ENCODE assay signal across 1 cellular context in the genomic region with DNA sequence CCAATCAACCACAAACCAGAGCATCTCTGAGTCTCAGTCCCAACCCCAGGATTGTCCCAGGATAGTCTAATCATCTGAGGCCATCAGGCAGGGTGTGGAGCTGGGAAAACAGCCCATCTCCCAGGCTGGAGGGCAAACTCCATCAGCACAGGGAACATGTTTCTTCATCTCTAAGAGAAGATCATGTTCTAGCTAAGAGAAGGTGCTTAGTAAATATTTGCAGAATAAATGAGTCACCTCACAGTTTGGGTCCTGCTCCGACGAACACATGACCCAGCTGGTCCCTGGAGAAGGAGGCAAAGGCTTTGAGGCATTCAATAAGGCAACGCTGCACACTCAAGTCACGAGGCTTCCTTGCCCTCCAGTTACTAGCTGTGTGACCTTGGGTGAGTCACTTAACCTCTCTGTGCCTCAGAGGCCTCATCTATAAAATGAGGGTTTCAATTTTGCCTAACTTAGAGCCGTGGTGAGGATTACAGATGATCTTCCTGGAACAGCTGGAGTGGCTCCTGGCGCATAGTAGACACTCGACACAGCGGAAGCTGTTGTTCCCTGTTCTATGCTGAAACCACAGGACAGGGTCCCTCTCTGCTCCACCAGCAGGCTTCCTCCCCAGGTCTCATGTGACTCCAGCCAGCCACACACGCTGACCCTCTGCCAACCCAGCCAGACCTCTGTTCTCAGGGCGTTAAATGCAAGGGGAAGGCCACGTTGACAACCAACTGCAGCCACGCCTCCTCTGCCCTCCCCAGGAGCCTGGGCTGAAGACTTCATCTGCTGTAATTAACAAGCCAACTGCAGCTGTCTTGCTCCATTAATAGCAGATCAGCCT.
TF ChIP-seq lines count a peak whose summit lies in the region.

No MANE protein-coding gene starts in this region.

TF ChIP-seq in HepG2, 621 proteins besides CTCF, POLR2A, EP300 and RAD21 (continued from another document and continues in another):
- TF ChIP-seq, protein P1, sequence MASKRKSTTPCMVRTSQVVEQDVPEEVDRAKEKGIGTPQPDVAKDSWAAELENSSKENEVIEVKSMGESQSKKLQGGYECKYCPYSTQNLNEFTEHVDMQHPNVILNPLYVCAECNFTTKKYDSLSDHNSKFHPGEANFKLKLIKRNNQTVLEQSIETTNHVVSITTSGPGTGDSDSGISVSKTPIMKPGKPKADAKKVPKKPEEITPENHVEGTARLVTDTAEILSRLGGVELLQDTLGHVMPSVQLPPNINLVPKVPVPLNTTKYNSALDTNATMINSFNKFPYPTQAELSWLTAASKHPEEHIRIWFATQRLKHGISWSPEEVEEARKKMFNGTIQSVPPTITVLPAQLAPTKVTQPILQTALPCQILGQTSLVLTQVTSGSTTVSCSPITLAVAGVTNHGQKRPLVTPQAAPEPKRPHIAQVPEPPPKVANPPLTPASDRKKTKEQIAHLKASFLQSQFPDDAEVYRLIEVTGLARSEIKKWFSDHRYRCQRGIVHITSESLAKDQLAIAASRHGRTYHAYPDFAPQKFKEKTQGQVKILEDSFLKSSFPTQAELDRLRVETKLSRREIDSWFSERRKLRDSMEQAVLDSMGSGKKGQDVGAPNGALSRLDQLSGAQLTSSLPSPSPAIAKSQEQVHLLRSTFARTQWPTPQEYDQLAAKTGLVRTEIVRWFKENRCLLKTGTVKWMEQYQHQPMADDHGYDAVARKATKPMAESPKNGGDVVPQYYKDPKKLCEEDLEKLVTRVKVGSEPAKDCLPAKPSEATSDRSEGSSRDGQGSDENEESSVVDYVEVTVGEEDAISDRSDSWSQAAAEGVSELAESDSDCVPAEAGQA (IDR thresholded peaks at IDR 0.05; ENCODE audit: low read depth), result no peak
- TF ChIP-seq, protein P1 (CRISPR knock-in tag; IDR thresholded peaks at IDR 0.05; ENCODE audit: borderline replicate concordance), result no peak
- TF ChIP-seq ZNF607 (CRISPR knock-in tag; IDR thresholded peaks at IDR 0.05; ENCODE audit: borderline replicate concordance) (no peak), ZNF468 (CRISPR knock-in tag; IDR thresholded peaks at IDR 0.05) (no peak), SMARCC2 (IDR thresholded peaks at IDR 0.05) (no peak), SUZ12 (IDR thresholded peaks at IDR 0.05; ENCODE audit: low read depth, low read length) (no peak), HMG20A (CRISPR knock-in tag; IDR thresholded peaks at IDR 0.05; ENCODE audit: borderline replicate concordance) (peak; percentile 64; the same call in 1 of the 2 replicates), ZNF891 (CRISPR knock-in tag; IDR thresholded peaks at IDR 0.05) (no peak), SIN3B (IDR thresholded peaks at IDR 0.05; ENCODE audit: low read length) (no peak), ZNF773 (CRISPR knock-in tag; IDR thresholded peaks at IDR 0.05; ENCODE audit: borderline replicate concordance) (no peak), NFATC3 (CRISPR knock-in tag; IDR thresholded peaks at IDR 0.05) (no peak), NRL (CRISPR knock-in tag; IDR thresholded peaks at IDR 0.05; ENCODE audit: borderline replicate concordance) (no peak), FOXA1 (IDR thresholded peaks at IDR 0.05) (no peak), FOXA1 (CRISPR knock-in tag; IDR thresholded peaks at IDR 0.05) (peak; percentile 44; the same call in 1 of the 2 replicates), HOXA3 (CRISPR knock-in tag; IDR thresholded peaks at IDR 0.05) (no peak; the same call in 1 of the 2 replicates), ZNF768 (CRISPR knock-in tag; IDR thresholded peaks at IDR 0.05) (peak; percentile 97), ZBTB7A (CRISPR knock-in tag; IDR thresholded peaks at IDR 0.05) (no peak), SOX6 (IDR thresholded peaks at IDR 0.05) (no peak), SOX6 (CRISPR knock-in tag; IDR thresholded peaks at IDR 0.05) (peak; percentile 37; the same call in 1 of the 2 replicates), HOXA9 (CRISPR knock-in tag; IDR thresholded peaks at IDR 0.05; ENCODE audit: borderline replicate concordance) (no peak), SNAI1 (CRISPR knock-in tag; IDR thresholded peaks at IDR 0.05; ENCODE audit: borderline replicate concordance) (no peak), ZNF441 (CRISPR knock-in tag; IDR thresholded peaks at IDR 0.05; ENCODE audit: borderline replicate concordance) (no peak), JDP2 (CRISPR knock-in tag; IDR thresholded peaks at IDR 0.05; ENCODE audit: borderline replicate concordance) (no peak), REL (CRISPR knock-in tag; conservative IDR thresholded peaks at IDR 0.05) (no peak), BHLHE40 (IDR thresholded peaks at IDR 0.05; ENCODE audit: low read length) (peak; percentile 70), NFIB (CRISPR knock-in tag; IDR thresholded peaks at IDR 0.05; ENCODE audit: borderline replicate concordance) (no peak), ZNF644 (CRISPR knock-in tag; IDR thresholded peaks at IDR 0.05; ENCODE audit: low read depth) (peak; percentile 55; the same call in 1 of the 2 replicates), HNRNPK (IDR thresholded peaks at IDR 0.05; ENCODE audit: low read depth, low read length, poor library complexity, severe bottlenecking) (no peak), MTF1 (CRISPR knock-in tag; IDR thresholded peaks at IDR 0.05) (no peak), AGO2 (optimal IDR thresholded peaks at IDR 0.05; ENCODE audit: low read depth, low read length) (no peak), HNF4G (IDR thresholded peaks at IDR 0.05; ENCODE audit: borderline replicate concordance, low read depth, low read length) (no peak), HNF4G (CRISPR knock-in tag; IDR thresholded peaks at IDR 0.05; ENCODE audit: borderline replicate concordance, low read depth) (0 out of 2 replicates have a peak, but pooled peaks have one; percentile 12), ARNT (IDR thresholded peaks at IDR 0.05) (no peak)
- TF ChIP-seq, protein P2, sequence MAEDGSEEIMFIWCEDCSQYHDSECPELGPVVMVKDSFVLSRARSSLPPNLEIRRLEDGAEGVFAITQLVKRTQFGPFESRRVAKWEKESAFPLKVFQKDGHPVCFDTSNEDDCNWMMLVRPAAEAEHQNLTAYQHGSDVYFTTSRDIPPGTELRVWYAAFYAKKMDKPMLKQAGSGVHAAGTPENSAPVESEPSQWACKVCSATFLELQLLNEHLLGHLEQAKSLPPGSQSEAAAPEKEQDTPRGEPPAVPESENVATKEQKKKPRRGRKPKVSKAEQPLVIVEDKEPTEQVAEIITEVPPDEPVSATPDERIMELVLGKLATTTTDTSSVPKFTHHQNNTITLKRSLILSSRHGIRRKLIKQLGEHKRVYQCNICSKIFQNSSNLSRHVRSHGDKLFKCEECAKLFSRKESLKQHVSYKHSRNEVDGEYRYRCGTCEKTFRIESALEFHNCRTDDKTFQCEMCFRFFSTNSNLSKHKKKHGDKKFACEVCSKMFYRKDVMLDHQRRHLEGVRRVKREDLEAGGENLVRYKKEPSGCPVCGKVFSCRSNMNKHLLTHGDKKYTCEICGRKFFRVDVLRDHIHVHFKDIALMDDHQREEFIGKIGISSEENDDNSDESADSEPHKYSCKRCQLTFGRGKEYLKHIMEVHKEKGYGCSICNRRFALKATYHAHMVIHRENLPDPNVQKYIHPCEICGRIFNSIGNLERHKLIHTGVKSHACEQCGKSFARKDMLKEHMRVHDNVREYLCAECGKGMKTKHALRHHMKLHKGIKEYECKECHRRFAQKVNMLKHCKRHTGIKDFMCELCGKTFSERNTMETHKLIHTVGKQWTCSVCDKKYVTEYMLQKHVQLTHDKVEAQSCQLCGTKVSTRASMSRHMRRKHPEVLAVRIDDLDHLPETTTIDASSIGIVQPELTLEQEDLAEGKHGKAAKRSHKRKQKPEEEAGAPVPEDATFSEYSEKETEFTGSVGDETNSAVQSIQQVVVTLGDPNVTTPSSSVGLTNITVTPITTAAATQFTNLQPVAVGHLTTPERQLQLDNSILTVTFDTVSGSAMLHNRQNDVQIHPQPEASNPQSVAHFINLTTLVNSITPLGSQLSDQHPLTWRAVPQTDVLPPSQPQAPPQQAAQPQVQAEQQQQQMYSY (CRISPR knock-in tag; IDR thresholded peaks at IDR 0.05), result no peak
- TF ChIP-seq, protein P3, sequence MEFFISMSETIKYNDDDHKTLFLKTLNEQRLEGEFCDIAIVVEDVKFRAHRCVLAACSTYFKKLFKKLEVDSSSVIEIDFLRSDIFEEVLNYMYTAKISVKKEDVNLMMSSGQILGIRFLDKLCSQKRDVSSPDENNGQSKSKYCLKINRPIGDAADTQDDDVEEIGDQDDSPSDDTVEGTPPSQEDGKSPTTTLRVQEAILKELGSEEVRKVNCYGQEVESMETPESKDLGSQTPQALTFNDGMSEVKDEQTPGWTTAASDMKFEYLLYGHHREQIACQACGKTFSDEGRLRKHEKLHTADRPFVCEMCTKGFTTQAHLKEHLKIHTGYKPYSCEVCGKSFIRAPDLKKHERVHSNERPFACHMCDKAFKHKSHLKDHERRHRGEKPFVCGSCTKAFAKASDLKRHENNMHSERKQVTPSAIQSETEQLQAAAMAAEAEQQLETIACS (CRISPR knock-in tag; IDR thresholded peaks at IDR 0.05), result no peak
- TF ChIP-seq, protein P4, sequence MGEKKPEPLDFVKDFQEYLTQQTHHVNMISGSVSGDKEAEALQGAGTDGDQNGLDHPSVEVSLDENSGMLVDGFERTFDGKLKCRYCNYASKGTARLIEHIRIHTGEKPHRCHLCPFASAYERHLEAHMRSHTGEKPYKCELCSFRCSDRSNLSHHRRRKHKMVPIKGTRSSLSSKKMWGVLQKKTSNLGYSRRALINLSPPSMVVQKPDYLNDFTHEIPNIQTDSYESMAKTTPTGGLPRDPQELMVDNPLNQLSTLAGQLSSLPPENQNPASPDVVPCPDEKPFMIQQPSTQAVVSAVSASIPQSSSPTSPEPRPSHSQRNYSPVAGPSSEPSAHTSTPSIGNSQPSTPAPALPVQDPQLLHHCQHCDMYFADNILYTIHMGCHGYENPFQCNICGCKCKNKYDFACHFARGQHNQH (CRISPR knock-in tag; IDR thresholded peaks at IDR 0.05), result peak; percentile 33; the same call in 1 of the 2 replicates
- TF ChIP-seq, protein P5, sequence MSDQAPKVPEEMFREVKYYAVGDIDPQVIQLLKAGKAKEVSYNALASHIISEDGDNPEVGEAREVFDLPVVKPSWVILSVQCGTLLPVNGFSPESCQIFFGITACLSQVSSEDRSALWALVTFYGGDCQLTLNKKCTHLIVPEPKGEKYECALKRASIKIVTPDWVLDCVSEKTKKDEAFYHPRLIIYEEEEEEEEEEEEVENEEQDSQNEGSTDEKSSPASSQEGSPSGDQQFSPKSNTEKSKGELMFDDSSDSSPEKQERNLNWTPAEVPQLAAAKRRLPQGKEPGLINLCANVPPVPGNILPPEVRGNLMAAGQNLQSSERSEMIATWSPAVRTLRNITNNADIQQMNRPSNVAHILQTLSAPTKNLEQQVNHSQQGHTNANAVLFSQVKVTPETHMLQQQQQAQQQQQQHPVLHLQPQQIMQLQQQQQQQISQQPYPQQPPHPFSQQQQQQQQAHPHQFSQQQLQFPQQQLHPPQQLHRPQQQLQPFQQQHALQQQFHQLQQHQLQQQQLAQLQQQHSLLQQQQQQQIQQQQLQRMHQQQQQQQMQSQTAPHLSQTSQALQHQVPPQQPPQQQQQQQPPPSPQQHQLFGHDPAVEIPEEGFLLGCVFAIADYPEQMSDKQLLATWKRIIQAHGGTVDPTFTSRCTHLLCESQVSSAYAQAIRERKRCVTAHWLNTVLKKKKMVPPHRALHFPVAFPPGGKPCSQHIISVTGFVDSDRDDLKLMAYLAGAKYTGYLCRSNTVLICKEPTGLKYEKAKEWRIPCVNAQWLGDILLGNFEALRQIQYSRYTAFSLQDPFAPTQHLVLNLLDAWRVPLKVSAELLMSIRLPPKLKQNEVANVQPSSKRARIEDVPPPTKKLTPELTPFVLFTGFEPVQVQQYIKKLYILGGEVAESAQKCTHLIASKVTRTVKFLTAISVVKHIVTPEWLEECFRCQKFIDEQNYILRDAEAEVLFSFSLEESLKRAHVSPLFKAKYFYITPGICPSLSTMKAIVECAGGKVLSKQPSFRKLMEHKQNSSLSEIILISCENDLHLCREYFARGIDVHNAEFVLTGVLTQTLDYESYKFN (CRISPR knock-in tag; conservative IDR thresholded peaks at IDR 0.05), result peak; percentile 38; the same call in 1 of the 2 replicates
